ENCODE assay signal across 24 cellular contexts in genomic region chr6:131651782-131652181, GRCh38. TPM values are rescaled to one million over a fixed set of nuclear protein-coding genes. Genes with fewer than 3 reads are reported as not detected.
DNase-seq lines count a peak whose midpoint lies in the region; ATAC-seq and TF ChIP-seq lines count a peak whose summit lies in the region.
"Had no signal": no experiment of that assay in that cellular context is flagged by ENCODE, and none has a peak within 500 bp of the region (broad histone marks: within the 10 kb centered on the region; RNA-seq: fewer than 3 reads in every experiment).

No MANE protein-coding gene starts in this region.

- no peak for TF ChIP-seq CTCF in 22Rv1 (IDR thresholded peaks at IDR 0.05)

- H3K27ac ChIP-seq in 22Rv1: peak overlapping the region; percentile 84
- H3K27ac ChIP-seq: BLaER1 treated with 17β-estradiol and CSF1 and Interleukin-3, amounts not matched to agents 10 nM and 100 nM; cardiac muscle cell; epithelial cell of prostate; foreskin keratinocyte; SJCRH30; upper lobe of right lung had no signal

- ATAC-seq in left lobe of liver (peak; percentile 94), HG03095 (IDR thresholded peaks at IDR 0.05; ENCODE audit: unreplicated experiment) (no peak)
- ATAC-seq in activated CD4-positive, CD25-positive, alpha-beta regulatory T cell treated with anti-CD3 and anti-CD28 coated beads, Interleukin-2, amount 50 U/mL, for 24 hours: no peak
- ATAC-seq: upper lobe of right lung had no signal

- DNase-seq in NCI-H1417 (lab: John Stamatoyannopoulos, UW): peak in 2 of 3 experiments; percentile 83 to 94
- DNase-seq in NCI-H345 treated with DMSO at 0.1 percent for 48 hours (lab: John Stamatoyannopoulos, UW; ENCODE audit: unreplicated experiment): peak; percentile 89
- DNase-seq in left lobe of liver (ENCODE audit: low spot score): no peak
- DNase-seq in activated CD4-positive, alpha-beta T cell treated with anti-CD3 and anti-CD28 coated beads, Interleukin-2, amount 50 U/mL, for 48 hours: no peak
- DNase-seq in AG20443 (ENCODE audit: low spot score): no peak
- DNase-seq: activated CD4-positive, alpha-beta T cell treated with anti-CD3 and anti-CD28 coated beads, Interleukin-2, amount 50 U/mL, for 4 hours; foreskin keratinocyte; hypothalamus; NCI-H524; SJCRH30; stimulated activated CD4-positive, alpha-beta T cell treated with anti-CD3 and anti-CD28 coated beads, Interleukin-4, amount 100 ng/mL, for 1 hour; upper lobe of right lung had no signal

RNA-seq across cellular contexts. Expression of gene ENPP3, which starts 14.7 kb away (rescaled TPM):
- total RNA-seq in left lobe of liver: 1.9 TPM
- total RNA-seq: foreskin keratinocyte had no signal

RNA-seq across cellular contexts. Expression of gene MED23, which starts 23.7 kb away (rescaled TPM):
- total RNA-seq in left lobe of liver: 9.4 TPM

RNA-seq across cellular contexts. Expression of gene OR2A4, which starts 49.4 kb away (rescaled TPM):
- not detected for total RNA-seq in left lobe of liver
- total RNA-seq: A673; cardiac muscle cell; dermis microvascular lymphatic vessel endothelial cell; foreskin keratinocyte; mesenteric fat pad; posterior vena cava; SJCRH30; T-helper 1 cell treated with Interleukin-12 subunit alpha and Interleukin-12 subunit beta and Interleukin-4 antibody, amounts not matched to agents 30 ng/mL and 1 ng/mL, for 36 hours; upper lobe of right lung had no signal

RNA-seq across cellular contexts. Expression of gene CTAGE9, which starts 59.0 kb away (rescaled TPM):
- not detected for total RNA-seq in left lobe of liver
- total RNA-seq: A673; cardiac muscle cell; dermis microvascular lymphatic vessel endothelial cell; foreskin keratinocyte; mesenteric fat pad; posterior vena cava; SJCRH30; smooth muscle cell; T-helper 1 cell treated with Interleukin-12 subunit alpha and Interleukin-12 subunit beta and Interleukin-4 antibody, amounts not matched to agents 30 ng/mL and 1 ng/mL, for 36 hours; upper lobe of right lung had no signal

Comparison
In these comparisons a context has a peak if more than half of its experiments do, and no peak if none do; other contexts are left out.
1. DNase-seq: peak in NCI-H1417 (2 of 3) and NCI-H345 treated with DMSO at 0.1 percent for 48 hours (single experiment); none in left lobe of liver (single experiment), activated CD4-positive, alpha-beta T cell treated with anti-CD3 and anti-CD28 coated beads, Interleukin-2, amount 50 U/mL, for 48 hours (0 of 2) and AG20443 (single experiment).